ENCODE assay signal across 1 cellular context in genomic region chr7:6272481-6273323, GRCh38.
TF ChIP-seq lines count a peak whose summit lies in the region.

CYTH3 (minus strand) TSS chr7:6272624; CDS start chr7:6272507, 117 bp downstream.

TF ChIP-seq in GM12878, 131 proteins besides CTCF, POLR2A, EP300 and RAD21 (continued from another document and continues in another):
- no peak for TF ChIP-seq TCF7 (IDR thresholded peaks at IDR 0.05; ENCODE audit: borderline replicate concordance)
- no peak for TF ChIP-seq CBX5 (IDR thresholded peaks at IDR 0.05; ENCODE audit: low read depth)
- TF ChIP-seq ZNF217 (IDR thresholded peaks at IDR 0.05): no peak
- TF ChIP-seq LARP7 (IDR thresholded peaks at IDR 0.05): 0 out of 2 replicates have a peak, but pooled peaks have one; percentile 75
- no peak for TF ChIP-seq EZH2 (IDR thresholded peaks at IDR 0.05; ENCODE audit: borderline replicate concordance, control insufficient read depth, low read depth, low read length)
- peak; percentile 54; the same call in 1 of the 2 replicates for TF ChIP-seq GATAD2B (conservative IDR thresholded peaks at IDR 0.05; ENCODE audit: low read depth)
- no peak for TF ChIP-seq ZZZ3 (IDR thresholded peaks at IDR 0.05; ENCODE audit: control insufficient read depth, insufficient read length, low read depth)
- TF ChIP-seq MYC (IDR thresholded peaks at IDR 0.05; ENCODE audit: insufficient read depth, insufficient read length, insufficient replicate concordance, low read length, severe bottlenecking): no peak
- TF ChIP-seq NFXL1 (IDR thresholded peaks at IDR 0.05; ENCODE audit: borderline replicate concordance): no peak
- TF ChIP-seq NFIC (IDR thresholded peaks at IDR 0.05; ENCODE audit: low read depth, low read length): no peak
- no peak for TF ChIP-seq SPI1 (IDR thresholded peaks at IDR 0.05; ENCODE audit: borderline replicate concordance, insufficient read depth, low read depth, low read length)
- peak; percentile 65; the same call in 1 of the 2 replicates for TF ChIP-seq MAX (IDR thresholded peaks at IDR 0.05; ENCODE audit: low read depth, low read length)
- TF ChIP-seq KLF5 (IDR thresholded peaks at IDR 0.05; ENCODE audit: partially characterized antibody): no peak
- TF ChIP-seq ZNF384 (IDR thresholded peaks at IDR 0.05; ENCODE audit: borderline replicate concordance, low read depth, low read length): no peak
- TF ChIP-seq MYB (IDR thresholded peaks at IDR 0.05; ENCODE audit: borderline replicate concordance, low read depth, low read length): no peak
- TF ChIP-seq POLR2AphosphoS2 (IDR thresholded peaks at IDR 0.05; ENCODE audit: low read depth, low read length): no peak
- TF ChIP-seq IKZF2 (IDR thresholded peaks at IDR 0.05): no peak
- no peak for TF ChIP-seq CHD2 (IDR thresholded peaks at IDR 0.05; ENCODE audit: borderline replicate concordance, low read depth, low read length)
- TF ChIP-seq ZBTB11 (CRISPR knock-in tag; IDR thresholded peaks at IDR 0.05): 0 out of 2 replicates have a peak, but pooled peaks have one; percentile 25
- no peak for TF ChIP-seq BCLAF1 (IDR thresholded peaks at IDR 0.05)
- TF ChIP-seq ASH2L (IDR thresholded peaks at IDR 0.05; ENCODE audit: borderline replicate concordance, low read depth): no peak
- no peak for TF ChIP-seq RFX5 (IDR thresholded peaks at IDR 0.05; ENCODE audit: low read depth, low read length)
- no peak for TF ChIP-seq ZNF24 (IDR thresholded peaks at IDR 0.05)
- TF ChIP-seq DPF2 (IDR thresholded peaks at IDR 0.05): peak; percentile 38; the same call in 1 of the 2 replicates
- no peak for TF ChIP-seq GABPA (IDR thresholded peaks at IDR 0.05; ENCODE audit: low read depth)
- no peak for TF ChIP-seq JUNB (IDR thresholded peaks at IDR 0.05)
- no peak for TF ChIP-seq FOXM1 (IDR thresholded peaks at IDR 0.05; ENCODE audit: low read depth, low read length)
- TF ChIP-seq SUPT20H (IDR thresholded peaks at IDR 0.05; ENCODE audit: borderline replicate concordance, control insufficient read depth, low read depth, low read length): no peak
- peak; percentile 36 for TF ChIP-seq RELA (IDR thresholded peaks at IDR 0.05; ENCODE audit: borderline replicate concordance, partially characterized antibody)
- TF ChIP-seq HCFC1 (IDR thresholded peaks at IDR 0.05; ENCODE audit: low read length): no peak
- no peak for TF ChIP-seq SIN3A (IDR thresholded peaks at IDR 0.05; ENCODE audit: low read depth, low read length)
- no peak for TF ChIP-seq CUX1 (IDR thresholded peaks at IDR 0.05; ENCODE audit: insufficient replicate concordance, low read depth, low read length)
- TF ChIP-seq RUNX3 (IDR thresholded peaks at IDR 0.05; ENCODE audit: low read length): no peak
- TF ChIP-seq ZNF207 (IDR thresholded peaks at IDR 0.05; ENCODE audit: borderline replicate concordance): no peak
- TF ChIP-seq KAT2A (conservative IDR thresholded peaks at IDR 0.05; ENCODE audit: control insufficient read depth, low read depth, low read length): no peak
- TF ChIP-seq SMARCA5 (IDR thresholded peaks at IDR 0.05): no peak
- no peak for TF ChIP-seq ZBED1 (IDR thresholded peaks at IDR 0.05; ENCODE audit: borderline replicate concordance)
- no peak for TF ChIP-seq POLR2AphosphoS5 (IDR thresholded peaks at IDR 0.05; ENCODE audit: low read length)
- TF ChIP-seq CBFB (IDR thresholded peaks at IDR 0.05; ENCODE audit: low read depth): no peak
- TF ChIP-seq MXI1 (IDR thresholded peaks at IDR 0.05; ENCODE audit: low read depth, low read length): peak; percentile 65; the same call in 1 of the 2 replicates
- no peak for TF ChIP-seq NR2C2 (IDR thresholded peaks at IDR 0.05; ENCODE audit: borderline replicate concordance, control insufficient read depth, insufficient read length, low read depth)
- 0 out of 3 replicates have a peak, but pooled peaks of 1 of the 2 experiments have one; percentile 36 for TF ChIP-seq EGR1 (IDR thresholded peaks at IDR 0.05; ENCODE audit: borderline replicate concordance in 1 of 2, low read depth in 2 of 2, low read length in 2 of 2)
- no peak for TF ChIP-seq CHD4 (IDR thresholded peaks at IDR 0.05)
- TF ChIP-seq STAT1 (conservative IDR thresholded peaks at IDR 0.05): no peak
- no peak for TF ChIP-seq MTA2 (IDR thresholded peaks at IDR 0.05; ENCODE audit: low read depth)
- TF ChIP-seq NBN (IDR thresholded peaks at IDR 0.05): no peak
- peak; percentile 63; the same call in 1 of the 2 replicates for TF ChIP-seq TAF1 (IDR thresholded peaks at IDR 0.05; ENCODE audit: borderline replicate concordance, low read depth, low read length)
- TF ChIP-seq PRDM15 (CRISPR knock-in tag; IDR thresholded peaks at IDR 0.05): peak; percentile 75; the same call in 1 of the 2 replicates
- TF ChIP-seq TCF3 (IDR thresholded peaks at IDR 0.05; ENCODE audit: borderline replicate concordance, insufficient read depth, low read depth, low read length): 0 out of 2 replicates have a peak, but pooled peaks have one; percentile 25
- 0 out of 2 replicates have a peak, but pooled peaks have one; percentile 22 for TF ChIP-seq NKRF (conservative IDR thresholded peaks at IDR 0.05)
- TF ChIP-seq BACH1 (IDR thresholded peaks at IDR 0.05; ENCODE audit: borderline replicate concordance): peak; percentile 51; the same call in 1 of the 2 replicates
- TF ChIP-seq SIX5 (IDR thresholded peaks at IDR 0.05; ENCODE audit: low read depth, low read length, severe bottlenecking): no peak
